Comparison of ENCODE assay signal across 9 cellular contexts in genomic region chr17:62392908-62393307, GRCh38. TPM values are rescaled to one million over a fixed set of nuclear protein-coding genes. Genes with fewer than 3 reads are reported as not detected.
"Had no signal": no experiment of that assay in that cellular context is flagged by ENCODE, and none has a peak within 500 bp of the region (broad histone marks: within the 10 kb centered on the region; RNA-seq: fewer than 3 reads in every experiment).

No MANE protein-coding gene starts in this region.

- H3K4me3 ChIP-seq: GM12878 had no signal

- ATAC-seq: GM12878 had no signal

- FAIRE-seq: G401.6, GM12878, GM12891, GM12892, GM18507, GM19239 had no signal

- DNase-seq: GDM1, GF-D8 had no signal

RNA-seq across cellular contexts. Expression of gene EFCAB3, which starts 12.6 kb away (rescaled TPM):
- total RNA-seq: G401, GM12878 had no signal
- polyA plus RNA-seq: GM12878 had no signal
